ENCODE assay signal across 25 cellular contexts in genomic region chr20:32179934-32180333, GRCh38.
"Had no signal": no experiment of that assay in that cellular context is flagged by ENCODE, and none has a peak within 500 bp of the region (broad histone marks: within the 10 kb centered on the region; RNA-seq: fewer than 3 reads in every experiment).

No MANE protein-coding gene starts in this region.

- H3K36me3 ChIP-seq: left ventricle myocardium inferior, ovary, right atrium auricular region, right lobe of liver, stomach, thyroid gland, transverse colon, upper lobe of left lung, vagina had no signal

- H3K4me3 ChIP-seq: left ventricle myocardium inferior, lung, mucosa of descending colon, ovary, right atrium auricular region, right lobe of liver, smooth muscle cell, stomach, testis, thyroid gland, transverse colon, upper lobe of left lung, vagina had no signal

- ATAC-seq: mucosa of descending colon; naive thymus-derived CD4-positive, alpha-beta T cell; right lobe of liver had no signal

- H3K27ac Mint-ChIP-seq: naive thymus-derived CD4-positive, alpha-beta T cell; nephron; progenitor cell of endocrine pancreas had no signal

- H3K4me1 Mint-ChIP-seq: immature natural killer cell, nephron had no signal

- H3K4me1 ChIP-seq: left ventricle myocardium inferior, right atrium auricular region, right lobe of liver, stomach, testis, thyroid gland, upper lobe of left lung, vagina had no signal

- H3K4me3 Mint-ChIP-seq: immature natural killer cell; naive thymus-derived CD4-positive, alpha-beta T cell; nephron had no signal

- H3K9me3 Mint-ChIP-seq: immature natural killer cell; naive thymus-derived CD4-positive, alpha-beta T cell had no signal

- DNase-seq: hippocampal formation; immature natural killer cell; kidney; left ventricle myocardium inferior; mesendoderm; midbrain; mucosa of descending colon; naive thymus-derived CD4-positive, alpha-beta T cell; right lobe of liver; stimulated activated CD4-positive, alpha-beta T cell treated with anti-CD3 and anti-CD28 coated beads, Interleukin-15, amount 100 ng/mL, for 24 hours; stimulated activated CD4-positive, alpha-beta T cell treated with anti-CD3 and anti-CD28 coated beads, Interleukin-2, amount 100 ng/mL, for 24 hours; stimulated activated CD4-positive, alpha-beta T cell treated with anti-CD3 and anti-CD28 coated beads, Interleukin-4, amount 100 ng/mL, for 1 hour; stimulated activated naive CD4-positive, alpha-beta T cell; stomach; testis; thyroid gland; transverse colon; upper lobe of left lung had no signal

- H3K27ac ChIP-seq: left ventricle myocardium inferior, ovary, right atrium auricular region, right lobe of liver, stomach, testis, thyroid gland, transverse colon, upper lobe of left lung, vagina had no signal

- H3K27me3 Mint-ChIP-seq: naive thymus-derived CD4-positive, alpha-beta T cell; progenitor cell of endocrine pancreas had no signal

- H3K9me3 ChIP-seq: left ventricle myocardium inferior, mucosa of descending colon, ovary, right atrium auricular region, right lobe of liver, stomach, testis, thyroid gland, transverse colon, upper lobe of left lung, vagina had no signal

- H3K27me3 ChIP-seq: ovary, right atrium auricular region, right lobe of liver, stomach, testis, thyroid gland, transverse colon, upper lobe of left lung, vagina had no signal
